27 cellular contexts compared by ENCODE assay signal in genomic region chr3:182479335-182479734, GRCh38.
"Had no signal": no experiment of that assay in that cellular context is flagged by ENCODE, and none has a peak within 500 bp of the region (broad histone marks: within the 10 kb centered on the region; RNA-seq: fewer than 3 reads in every experiment).

No MANE protein-coding gene starts in this region.

- H3K27me3 Mint-ChIP-seq: activated CD8-positive, alpha-beta T cell treated with anti-CD3 and anti-CD28 coated beads for 36 hours; dendritic cell treated with granulocyte-macrophage colony-stimulating factor and Interleukin-4, amounts not matched to agents 40 ng/mL and 50 ng/mL, for 4 days had no signal

- DNase-seq: activated B cell treated with CpG ODN at 0.5 μM for 24 hours; activated CD4-positive, alpha-beta T cell treated with anti-CD3 and anti-CD28 coated beads, Interleukin-2, amount 50 U/mL, for 1 hour; activated CD8-positive, alpha-beta T cell treated with anti-CD3 and anti-CD28 coated beads for 36 hours; activated gamma-delta T cell treated with Interleukin-2 at 50 U/mL for 16 hours; activated naive CD4-positive, alpha-beta T cell treated with anti-CD3 and anti-CD28 coated beads, Interleukin-2, amount 50 U/mL, for 16 hours; activated T-cell treated with anti-CD3 and anti-CD28 coated beads, Interleukin-2, amount 50 U/mL, for 4 hours; amniotic stem cell; central memory CD4-positive, alpha-beta T cell; endodermal cell; foreskin melanocyte; islet precursor cell; left ventricle myocardium inferior; nephron progenitor cell; ovary; retina; sigmoid colon; stimulated activated CD4-positive, alpha-beta T cell treated with anti-CD3 and anti-CD28 coated beads, Interleukin-15, amount 100 ng/mL, for 24 hours; stimulated activated CD4-positive, alpha-beta T cell treated with anti-CD3 and anti-CD28 coated beads, Interleukin-2, amount 100 ng/mL, for 24 hours; stimulated activated naive B cell treated with anti-CD40 and anti-IgM and Interleukin-4, amounts not matched to agents 10 μg/mL and 1 μg/mL and 100 μg/mL, for 72 hours; T-cell had no signal

- H3K36me3 Mint-ChIP-seq: stimulated activated naive B cell treated with anti-CD40 and anti-IgM and Interleukin-4, amounts not matched to agents 10 μg/mL and 1 μg/mL and 100 μg/mL, for 72 hours; T-cell had no signal

- H3K9me3 Mint-ChIP-seq: activated B cell treated with CpG ODN at 0.5 μM for 24 hours; activated CD8-positive, alpha-beta T cell treated with anti-CD3 and anti-CD28 coated beads for 36 hours; activated T-cell treated with anti-CD3 and anti-CD28 coated beads, Interleukin-2, amount 50 U/mL, for 4 hours; activated T-helper 17 cell treated with anti-CD3 and anti-CD28 coated beads, Interleukin-2, amount 50 U/mL, for 72 hours; dendritic cell treated with granulocyte-macrophage colony-stimulating factor and Interleukin-4, amounts not matched to agents 40 ng/mL and 50 ng/mL, for 4 days; endodermal cell had no signal

- H3K27ac Mint-ChIP-seq: activated B cell treated with CpG ODN at 0.5 μM for 24 hours; activated CD8-positive, alpha-beta T cell treated with anti-CD3 and anti-CD28 coated beads for 36 hours; activated T-helper 17 cell treated with anti-CD3 and anti-CD28 coated beads, Interleukin-2, amount 50 U/mL, for 72 hours; dendritic cell treated with granulocyte-macrophage colony-stimulating factor and Interleukin-4, amounts not matched to agents 40 ng/mL and 50 ng/mL, for 4 days; endodermal cell; nephron progenitor cell; stimulated activated naive B cell treated with anti-CD40 and anti-IgM and Interleukin-4, amounts not matched to agents 10 μg/mL and 1 μg/mL and 100 μg/mL, for 72 hours; T-cell had no signal

- H3K4me3 Mint-ChIP-seq: activated B cell treated with CpG ODN at 0.5 μM for 24 hours; activated CD8-positive, alpha-beta T cell treated with anti-CD3 and anti-CD28 coated beads for 36 hours; activated T-cell treated with anti-CD3 and anti-CD28 coated beads, Interleukin-2, amount 50 U/mL, for 4 hours; activated T-helper 17 cell treated with anti-CD3 and anti-CD28 coated beads, Interleukin-2, amount 50 U/mL, for 72 hours; dendritic cell treated with granulocyte-macrophage colony-stimulating factor and Interleukin-4, amounts not matched to agents 40 ng/mL and 50 ng/mL, for 4 days; endodermal cell; nephron progenitor cell; stimulated activated naive B cell treated with anti-CD40 and anti-IgM and Interleukin-4, amounts not matched to agents 10 μg/mL and 1 μg/mL and 100 μg/mL, for 72 hours; T-cell had no signal

- H3K4me1 Mint-ChIP-seq: activated B cell treated with CpG ODN at 0.5 μM for 24 hours; activated T-helper 17 cell treated with anti-CD3 and anti-CD28 coated beads, Interleukin-2, amount 50 U/mL, for 72 hours; stimulated activated naive B cell treated with anti-CD40 and anti-IgM and Interleukin-4, amounts not matched to agents 10 μg/mL and 1 μg/mL and 100 μg/mL, for 72 hours; T-cell had no signal

- H3K4me3 ChIP-seq: breast epithelium, esophagus muscularis mucosa, left ventricle myocardium inferior, lung, ovary, prostate gland, sigmoid colon, tibial nerve had no signal
